ENCODE assay signal across 14 cellular contexts in the genomic region with DNA sequence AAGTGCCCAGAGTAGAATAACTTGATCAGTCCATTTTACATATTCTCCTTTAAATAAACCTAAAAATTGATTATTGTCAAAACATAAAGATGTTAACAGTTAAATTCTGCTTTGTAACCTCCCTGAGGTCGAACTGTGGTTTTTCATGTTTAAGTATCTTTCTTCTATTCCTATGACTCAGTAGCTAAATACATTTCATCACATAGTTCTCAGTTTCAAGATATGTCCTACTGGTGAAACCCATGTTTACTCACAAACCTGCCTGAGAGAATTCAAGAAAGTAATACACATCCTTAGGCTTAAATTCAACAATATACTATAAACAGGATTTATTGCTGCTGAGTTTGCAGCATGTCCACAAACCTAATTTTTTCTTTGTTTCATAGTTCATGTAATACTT.
A peak's percentile ranks its signal among the peaks of the same experiment; 100 is the strongest.
DNase-seq lines count a peak whose midpoint lies in the region; ATAC-seq, FAIRE-seq and TF ChIP-seq lines count a peak whose summit lies in the region.
"Had no signal": no experiment of that assay in that cellular context is flagged by ENCODE, and none has a peak within 500 bp of the region (broad histone marks: within the 10 kb centered on the region; RNA-seq: fewer than 3 reads in every experiment).

No MANE protein-coding gene starts in this region.

- H3K4me3 ChIP-seq in GM12878: no peak overlapping the region
- no peak overlapping the region for H3K4me3 ChIP-seq in psoas muscle
- H3K4me3 ChIP-seq in transverse colon: no peak overlapping the region
- H3K4me3 ChIP-seq: lung, skin epidermis had no signal

- H3K27ac ChIP-seq in GM12878 (ENCODE audit: control insufficient read depth, insufficient read depth) (no peak overlapping the region), psoas muscle (no peak overlapping the region), transverse colon (no peak overlapping the region)
- H3K27ac ChIP-seq: skin epidermis had no signal

- no TSS peak for BruUV-seq in GM12878 (replicated peaks; lab: Mats Ljungman, UMichigan)

- POLR2A ChIA-PET in GM12878 (lab: Charles Lee): no interaction called here

- no peaks in the 10 kb centered on the region for H4K20me1 ChIP-seq in GM12878 (ENCODE audit: control insufficient read depth, insufficient read depth)

- WGBS in GM12878 (ENCODE audit: insufficient coverage, insufficient replicate concordance, low lambda C conversion rate, missing lambda C conversion rate): 0% methylated on average over 1 of the region's 1 CpG
- WGBS in psoas muscle, 3 donors: 71 to 76% (median 73%) methylated on average over 1 of the region's 1 CpG
- 33 to 42% methylated on average over 1 of the region's 1 CpG for WGBS in transverse colon (ENCODE audit: low coverage in 1 of 2), 2 donors

- TF ChIP-seq CTCF in GM12878 (IDR thresholded peaks at IDR 0.05 in 2 of 3, conservative IDR thresholded peaks at IDR 0.05 in 1 of 3; ENCODE audit: control insufficient read depth in 2 of 3, extremely low read depth in 1 of 3, insufficient read depth in 1 of 3, low read depth in 3 of 3, low read length in 3 of 3) (no peak), psoas muscle (IDR thresholded peaks at IDR 0.05) (no peak), transverse colon (IDR thresholded peaks at IDR 0.05) (no peak)

- H3K9me3 ChIP-seq in GM12878 (replicated peaks; ENCODE audit: control insufficient read depth, insufficient read depth, low read length) (no peaks in the 10 kb centered on the region), psoas muscle (no peaks in the 10 kb centered on the region), transverse colon (no peaks in the 10 kb centered on the region)

- H3K27me3 ChIP-seq in GM12878 (replicated peaks in 1 of 2; ENCODE audit: control insufficient read depth in 2 of 2, insufficient read depth in 2 of 2, low read length in 1 of 2) (no peaks in the 10 kb centered on the region), psoas muscle (ENCODE audit: insufficient read depth in 3 of 3, low read length in 2 of 3) (no peaks in the 10 kb centered on the region), transverse colon (no peaks in the 10 kb centered on the region)

- peak in 1 of 2 experiments; percentile 42; a peak in 1 of 4 replicates for TF ChIP-seq EP300 in GM12878 (IDR thresholded peaks at IDR 0.05; ENCODE audit: borderline replicate concordance in 1 of 2, control insufficient read depth in 1 of 2, low read depth in 2 of 2, low read length in 2 of 2)
- no peak for TF ChIP-seq EP300 in transverse colon (IDR thresholded peaks at IDR 0.05; ENCODE audit: low read depth)

- no peak for TF ChIP-seq POLR2A in GM12878 (IDR thresholded peaks at IDR 0.05; ENCODE audit: low read depth, low read length)
- no peak for TF ChIP-seq POLR2A in transverse colon (IDR thresholded peaks at IDR 0.05)

- SMC1A ChIA-PET in GM12878 (lab: Charles Lee; ENCODE audit: uncharacterized antibody, unreplicated experiment): interaction anchor here (1.3 kb wide), 1 partner anchor 456 kb away, joined by 3 read pairs; no protein-coding TSS in a partner anchor

- CTCF ChIA-PET in GM12878 (lab: Yijun Ruan, JAX): interaction anchor here (0.6 kb wide), 1 partner anchor 34 kb away, joined by 3 read pairs; no protein-coding TSS in a partner anchor

- no peak overlapping the region for H2AFZ ChIP-seq in GM12878 (ENCODE audit: control insufficient read depth, low read depth, low read length)

- in situ Hi-C loops in GM12878 (cut with MboI): no loop called here
- in situ Hi-C loops in transverse colon (cut with MboI; ENCODE audit: low pct_ligation_motif_present in 1 of 4, low pct_unique_long_range_greater_than_20kb in 1 of 4, low sequenced_read_pairs in 3 of 4): no loop called here

- no peak overlapping the region for H3K4me2 ChIP-seq in GM12878 (ENCODE audit: control insufficient read depth, insufficient read depth)

- peak; percentile 13 for DNase-seq in GM12878 (ENCODE audit: low read depth, low spot score)
- no peak for DNase-seq in psoas muscle
- DNase-seq in NCI-H2029 (lab: John Stamatoyannopoulos, UW): no peak
- no peak for DNase-seq in transverse colon
- DNase-seq in sciatic nerve (ENCODE audit: low spot score): no peak
- DNase-seq: activated gamma-delta T cell treated with Interleukin-2 at 50 U/mL for 16 hours, Calu3, HFFc6, NCI-H510A treated with DMSO at 0.1 percent for 48 hours had no signal

- H3K4me1 ChIP-seq in GM12878 (ENCODE audit: control insufficient read depth, insufficient read depth, low read length) (no peaks in the 10 kb centered on the region), psoas muscle (no peaks in the 10 kb centered on the region), transverse colon (no peaks in the 10 kb centered on the region)

- intact Hi-C loops in GM12878 (cut with micrococcal nuclease; ENCODE audit: unreplicated experiment): loop anchor here (5.0 kb wide), 1 partner anchor 90 kb away; no protein-coding TSS in a partner anchor
- intact Hi-C loops in psoas muscle (cut with DNase I): no loop called here
- intact Hi-C loops in transverse colon (cut with DNase I; ENCODE audit: low total_unique reads): no loop called here
- intact Hi-C loops in sciatic nerve (cut with DNase I): no loop called here

- RAD21 ChIA-PET in GM12878 (lab: Charles Lee; ENCODE audit: unreplicated experiment): interaction anchor here (1.8 kb wide), 1 partner anchor 11 kb away, joined by 5 read pairs; no protein-coding TSS in a partner anchor

- peak; percentile 99 for ATAC-seq in GM18519 (IDR thresholded peaks at IDR 0.05; ENCODE audit: low FRiP score, unreplicated experiment)
- ATAC-seq in GM21526 (IDR thresholded peaks at IDR 0.05; ENCODE audit: low FRiP score, unreplicated experiment): peak; percentile 93
- ATAC-seq in HG03159 (IDR thresholded peaks at IDR 0.05; ENCODE audit: unreplicated experiment): peak; percentile 95
- ATAC-seq in GM12878: peak; percentile 88
- ATAC-seq in psoas muscle: no peak
- no peak for ATAC-seq in sciatic nerve

- TF ChIP-seq RAD21 in GM12878 (IDR thresholded peaks at IDR 0.05; ENCODE audit: insufficient read depth, low read depth, low read length): no peak

- H3K9ac ChIP-seq in GM12878 (ENCODE audit: control insufficient read depth, insufficient read depth, low read length): no peak overlapping the region

- H3K79me2 ChIP-seq in GM12878 (ENCODE audit: control insufficient read depth, insufficient read depth, low read length): no peaks in the 10 kb centered on the region

- peak; percentile 59 for FAIRE-seq in GM12878 (lab: Jason Lieb, UNC)

- H3K36me3 ChIP-seq in GM12878 (ENCODE audit: control insufficient read depth in 2 of 2, insufficient read depth in 2 of 2, low read length in 1 of 2) (no peaks in the 10 kb centered on the region), psoas muscle (ENCODE audit: insufficient read depth in 1 of 2, low read depth in 1 of 2) (no peaks in the 10 kb centered on the region), transverse colon (no peaks in the 10 kb centered on the region)

TF ChIP-seq in GM12878, 131 proteins besides CTCF, POLR2A, EP300 and RAD21:
- TF ChIP-seq NFIC (IDR thresholded peaks at IDR 0.05; ENCODE audit: low read depth, low read length) (peak; percentile 69; the same call in 1 of the 2 replicates), BHLHE40 (IDR thresholded peaks at IDR 0.05; ENCODE audit: borderline replicate concordance in 1 of 2, low read depth in 2 of 2, low read length in 1 of 2) (no peak), KLF5 (IDR thresholded peaks at IDR 0.05; ENCODE audit: partially characterized antibody) (no peak), SMAD1 (IDR thresholded peaks at IDR 0.05; ENCODE audit: low read depth, partially characterized antibody) (no peak), MEF2A (IDR thresholded peaks at IDR 0.05; ENCODE audit: insufficient read depth, low read depth, low read length) (0 out of 2 replicates have a peak, but pooled peaks have one; percentile 56), JUNB (IDR thresholded peaks at IDR 0.05) (peak; percentile 73), CBFB (IDR thresholded peaks at IDR 0.05; ENCODE audit: low read depth) (0 out of 2 replicates have a peak, but pooled peaks have one; percentile 19), ETV6 (conservative IDR thresholded peaks at IDR 0.05 in 1 of 2, IDR thresholded peaks at IDR 0.05 in 1 of 2; ENCODE audit: borderline replicate concordance in 1 of 2, low read depth in 1 of 2) (no peak), KAT2A (conservative IDR thresholded peaks at IDR 0.05; ENCODE audit: control insufficient read depth, low read depth, low read length) (no peak), BCL11A (IDR thresholded peaks at IDR 0.05; ENCODE audit: low read depth, low read length) (peak; percentile 19; the same call in 1 of the 2 replicates), RUNX3 (IDR thresholded peaks at IDR 0.05; ENCODE audit: low read length) (peak; percentile 84), RAD51 (IDR thresholded peaks at IDR 0.05) (no peak), SMAD5 (IDR thresholded peaks at IDR 0.05; ENCODE audit: low read depth) (no peak)
- TF ChIP-seq, protein P1, sequence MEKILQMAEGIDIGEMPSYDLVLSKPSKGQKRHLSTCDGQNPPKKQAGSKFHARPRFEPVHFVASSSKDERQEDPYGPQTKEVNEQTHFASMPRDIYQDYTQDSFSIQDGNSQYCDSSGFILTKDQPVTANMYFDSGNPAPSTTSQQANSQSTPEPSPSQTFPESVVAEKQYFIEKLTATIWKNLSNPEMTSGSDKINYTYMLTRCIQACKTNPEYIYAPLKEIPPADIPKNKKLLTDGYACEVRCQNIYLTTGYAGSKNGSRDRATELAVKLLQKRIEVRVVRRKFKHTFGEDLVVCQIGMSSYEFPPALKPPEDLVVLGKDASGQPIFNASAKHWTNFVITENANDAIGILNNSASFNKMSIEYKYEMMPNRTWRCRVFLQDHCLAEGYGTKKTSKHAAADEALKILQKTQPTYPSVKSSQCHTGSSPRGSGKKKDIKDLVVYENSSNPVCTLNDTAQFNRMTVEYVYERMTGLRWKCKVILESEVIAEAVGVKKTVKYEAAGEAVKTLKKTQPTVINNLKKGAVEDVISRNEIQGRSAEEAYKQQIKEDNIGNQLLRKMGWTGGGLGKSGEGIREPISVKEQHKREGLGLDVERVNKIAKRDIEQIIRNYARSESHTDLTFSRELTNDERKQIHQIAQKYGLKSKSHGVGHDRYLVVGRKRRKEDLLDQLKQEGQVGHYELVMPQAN (conservative IDR thresholded peaks at IDR 0.05): no peak
- TF ChIP-seq, protein P2, sequence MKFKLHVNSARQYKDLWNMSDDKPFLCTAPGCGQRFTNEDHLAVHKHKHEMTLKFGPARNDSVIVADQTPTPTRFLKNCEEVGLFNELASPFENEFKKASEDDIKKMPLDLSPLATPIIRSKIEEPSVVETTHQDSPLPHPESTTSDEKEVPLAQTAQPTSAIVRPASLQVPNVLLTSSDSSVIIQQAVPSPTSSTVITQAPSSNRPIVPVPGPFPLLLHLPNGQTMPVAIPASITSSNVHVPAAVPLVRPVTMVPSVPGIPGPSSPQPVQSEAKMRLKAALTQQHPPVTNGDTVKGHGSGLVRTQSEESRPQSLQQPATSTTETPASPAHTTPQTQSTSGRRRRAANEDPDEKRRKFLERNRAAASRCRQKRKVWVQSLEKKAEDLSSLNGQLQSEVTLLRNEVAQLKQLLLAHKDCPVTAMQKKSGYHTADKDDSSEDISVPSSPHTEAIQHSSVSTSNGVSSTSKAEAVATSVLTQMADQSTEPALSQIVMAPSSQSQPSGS (IDR thresholded peaks at IDR 0.05; ENCODE audit: low read length): 0 out of 2 replicates have a peak, but pooled peaks have one; percentile 52

Comparison
In these comparisons a context has a peak if more than half of its experiments do, and no peak if none do; other contexts are left out.
1. ATAC-seq: peak in GM18519 (single experiment), GM21526 (single experiment), HG03159 (single experiment) and GM12878 (single experiment); none in psoas muscle (0 of 4) and sciatic nerve (single experiment).